In the genomic region with DNA sequence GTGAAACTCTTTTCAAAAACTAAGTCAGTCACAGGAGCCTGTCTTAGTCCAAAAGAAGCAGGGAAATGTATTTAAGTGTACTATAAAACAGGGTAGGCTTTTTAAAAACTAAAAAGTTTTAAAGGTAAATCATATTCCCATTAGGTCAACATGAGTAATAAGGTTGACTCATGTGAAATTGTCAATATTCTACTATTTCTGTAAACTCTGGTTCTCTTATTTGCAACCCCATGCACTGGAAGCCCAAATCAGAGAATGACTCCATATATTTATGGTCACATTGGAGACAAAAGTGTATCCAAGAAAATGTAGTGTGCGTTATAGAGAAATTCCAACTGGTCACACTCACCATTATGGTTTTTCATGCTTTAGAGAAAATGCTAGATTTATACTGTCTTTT, we compare ENCODE assay signal across 31 cellular contexts.
"Had no signal": no experiment of that assay in that cellular context is flagged by ENCODE, and none has a peak within 500 bp of the region (broad histone marks: within the 10 kb centered on the region; RNA-seq: fewer than 3 reads in every experiment).

No MANE protein-coding gene starts in this region.

- ATAC-seq: activated CD4-positive, CD25-positive, alpha-beta regulatory T cell treated with anti-CD3 and anti-CD28 coated beads, Interleukin-2, amount 50 U/mL, for 24 hours; activated CD8-positive, alpha-beta T cell treated with anti-CD3 and anti-CD28 coated beads for 36 hours; activated T-cell treated with anti-CD3 and anti-CD28 coated beads, Interleukin-2, amount 50 U/mL, for 4 hours; activated T-helper 17 cell treated with anti-CD3 and anti-CD28 coated beads, Interleukin-2, amount 50 U/mL, for 72 hours; gastroesophageal sphincter; T-helper 17 cell had no signal

- H3K4me1 ChIP-seq: colonic mucosa, esophagus muscularis mucosa had no signal

- FAIRE-seq: astrocyte had no signal

- H3K4me3 ChIP-seq: cardiac muscle cell, colonic mucosa, esophagus muscularis mucosa, gastroesophageal sphincter had no signal

- H3K27ac ChIP-seq: brain microvascular endothelial cell, cardiac muscle cell, colonic mucosa, esophagus muscularis mucosa, gastroesophageal sphincter, WERI-Rb-1 had no signal

- H3K27me3 ChIP-seq: brain microvascular endothelial cell, cardiac muscle cell, colonic mucosa, esophagus muscularis mucosa, gastroesophageal sphincter had no signal

- H3K36me3 ChIP-seq: brain microvascular endothelial cell, cardiac muscle cell, colonic mucosa, esophagus muscularis mucosa, gastroesophageal sphincter, WERI-Rb-1 had no signal

- H3K9me3 ChIP-seq: colonic mucosa, esophagus muscularis mucosa, gastroesophageal sphincter had no signal

- DNase-seq: activated B cell treated with CpG ODN at 0.5 μM for 24 hours; activated CD4-positive, alpha-beta T cell treated with anti-CD3 and anti-CD28 coated beads for 48 hours; activated CD4-positive, alpha-beta T cell treated with anti-CD3 and anti-CD28 coated beads, Interleukin-2, amount 50 U/mL, for 1 hour; activated CD4-positive, alpha-beta T cell treated with anti-CD3 and anti-CD28 coated beads, Interleukin-2, amount 50 U/mL, for 48 hours; activated CD8-positive, alpha-beta memory T cell treated with anti-CD3 and anti-CD28 coated beads for 24 hours; activated CD8-positive, alpha-beta T cell treated with anti-CD3 and anti-CD28 coated beads for 36 hours; activated effector memory CD4-positive, alpha-beta T cell treated with Interleukin-2 at 50 U/mL for 16 hours; activated gamma-delta T cell treated with Interleukin-2 at 50 U/mL for 16 hours; activated naive CD4-positive, alpha-beta T cell treated with anti-CD3 and anti-CD28 coated beads, Interleukin-2, amount 50 U/mL, for 16 hours; activated naive CD4-positive, alpha-beta T cell treated with Interleukin-2 at 50 U/mL for 16 hours; activated T-cell treated with anti-CD3 and anti-CD28 coated beads, Interleukin-2, amount 50 U/mL, for 4 hours; amniotic stem cell; anterior cingulate cortex; brain microvascular endothelial cell; central memory CD4-positive, alpha-beta T cell; cerebellar nuclear complex; colonic mucosa; effector CD8-positive, alpha-beta T cell; erythroblast; foreskin melanocyte; head of caudate nucleus; T-helper 1 cell; T-helper 17 cell; T1000; WERI-Rb-1 had no signal
